ENCODE assay signal across 9 cellular contexts in genomic region chr3:159804726-159805410, GRCh38. TPM values are rescaled to one million over a fixed set of nuclear protein-coding genes. Genes with fewer than 3 reads are reported as not detected.
A peak's percentile ranks its signal among the peaks of the same experiment; 100 is the strongest.
DNase-seq lines count a peak whose midpoint lies in the region; ATAC-seq and TF ChIP-seq lines count a peak whose summit lies in the region.
"Had no signal": no experiment of that assay in that cellular context is flagged by ENCODE, and none has a peak within 500 bp of the region (broad histone marks: within the 10 kb centered on the region; RNA-seq: fewer than 3 reads in every experiment).

No MANE protein-coding gene starts in this region.

- WGBS in gastroesophageal sphincter (ENCODE audit: low coverage in 1 of 2), 2 donors: 5 to 16% methylated on average over 2 to 4 of the region's 5 CpGs

- no peak overlapping the region for H2AFZ ChIP-seq in parathyroid adenoma

- no peak for TF ChIP-seq EP300 in gastroesophageal sphincter (IDR thresholded peaks at IDR 0.05)

- H3K9me3 Mint-ChIP-seq in activated CD4-positive, alpha-beta memory T cell treated with anti-CD3 and anti-CD28 coated beads for 36 hours: no peaks in the 10 kb centered on the region
- H3K9me3 Mint-ChIP-seq: activated naive CD4-positive, alpha-beta T cell treated with anti-CD3 and anti-CD28 coated beads, Interleukin-2, amount 50 U/mL, for 24 hours had no signal

- H3K4me3 Mint-ChIP-seq in activated CD4-positive, alpha-beta memory T cell treated with anti-CD3 and anti-CD28 coated beads for 36 hours: no peak overlapping the region
- H3K4me3 Mint-ChIP-seq: activated naive CD4-positive, alpha-beta T cell treated with anti-CD3 and anti-CD28 coated beads, Interleukin-2, amount 50 U/mL, for 24 hours had no signal

- POLR2A ChIA-PET in activated CD4-positive, alpha-beta memory T cell treated with anti-CD3 and anti-CD28 coated beads for 36 hours (lab: Charles Lee): no interaction called here

- no peak overlapping the region for H3K27ac Mint-ChIP-seq in activated CD4-positive, alpha-beta memory T cell treated with anti-CD3 and anti-CD28 coated beads for 36 hours
- H3K27ac Mint-ChIP-seq: activated naive CD4-positive, alpha-beta T cell treated with anti-CD3 and anti-CD28 coated beads, Interleukin-2, amount 50 U/mL, for 24 hours had no signal

- peaks cover 29 to 87% (median 30%) of the 10 kb centered on the region in 3 donors for H3K4me1 ChIP-seq in gastroesophageal sphincter
- no peaks in the 10 kb centered on the region for H3K4me1 ChIP-seq in parathyroid adenoma

- H3K79me2 ChIP-seq in parathyroid adenoma: no peaks in the 10 kb centered on the region

- H3K36me3 ChIP-seq in gastroesophageal sphincter (no peaks in the 10 kb centered on the region), parathyroid adenoma (ENCODE audit: control insufficient read depth, insufficient read depth, low read length) (no peaks in the 10 kb centered on the region)

- ATAC-seq in GM19328 (IDR thresholded peaks at IDR 0.05; ENCODE audit: unreplicated experiment) (peak; percentile 92), HG03159 (IDR thresholded peaks at IDR 0.05; ENCODE audit: unreplicated experiment) (peak; percentile 95), gastroesophageal sphincter (peak; percentile 91)

- H3K9ac ChIP-seq in parathyroid adenoma: no peak overlapping the region

- CTCF ChIA-PET in activated CD4-positive, alpha-beta memory T cell treated with anti-CD3 and anti-CD28 coated beads for 36 hours (lab: Charles Lee): interaction anchor here (0.9 to 2.0 kb wide), 4 partner anchors 23 to 959 kb away, joined by 3 to 6 read pairs (median 4); no protein-coding TSS in a partner anchor

- peaks cover 2% of the 10 kb centered on the region for H3K27me3 Mint-ChIP-seq in activated CD4-positive, alpha-beta memory T cell treated with anti-CD3 and anti-CD28 coated beads for 36 hours

- peak overlapping the region; percentile 72 to 100 (median 76) for H3K27ac ChIP-seq in gastroesophageal sphincter
- no peak overlapping the region for H3K27ac ChIP-seq in parathyroid adenoma

- peak; percentile 71 to 92 (median 89) for TF ChIP-seq CTCF in gastroesophageal sphincter (IDR thresholded peaks at IDR 0.05)
- TF ChIP-seq CTCF in parathyroid adenoma (IDR thresholded peaks at IDR 0.05): peak; percentile 87

- no peaks in the 10 kb centered on the region for H3K4me1 Mint-ChIP-seq in activated CD4-positive, alpha-beta memory T cell treated with anti-CD3 and anti-CD28 coated beads for 36 hours (ENCODE audit: low read depth)
- H3K4me1 Mint-ChIP-seq: activated naive CD4-positive, alpha-beta T cell treated with anti-CD3 and anti-CD28 coated beads, Interleukin-2, amount 50 U/mL, for 24 hours had no signal

- H3K4me3 ChIP-seq in gastroesophageal sphincter: no peak overlapping the region
- H3K4me3 ChIP-seq in parathyroid adenoma (ENCODE audit: low read depth, low read length): no peak overlapping the region

- TF ChIP-seq POLR2A in gastroesophageal sphincter (IDR thresholded peaks at IDR 0.05): no peak

- DNase-seq in DMS53 (lab: John Stamatoyannopoulos, UW) (peak; percentile 89), NCI-H2171 treated with DMSO at 0.1 percent for 48 hours (lab: John Stamatoyannopoulos, UW) (peak; percentile 72), mesenteric fat pad (ENCODE audit: low spot score) (no peak)
- peak; percentile 49 for DNase-seq in activated CD4-positive, alpha-beta memory T cell treated with anti-CD3 and anti-CD28 coated beads for 36 hours

- no peaks in the 10 kb centered on the region for H3K9me3 ChIP-seq in gastroesophageal sphincter
- H3K9me3 ChIP-seq in parathyroid adenoma (ENCODE audit: control insufficient read depth, low read length): no peaks in the 10 kb centered on the region

- no peaks in the 10 kb centered on the region for H3K36me3 Mint-ChIP-seq in activated CD4-positive, alpha-beta memory T cell treated with anti-CD3 and anti-CD28 coated beads for 36 hours
- H3K36me3 Mint-ChIP-seq: activated naive CD4-positive, alpha-beta T cell treated with anti-CD3 and anti-CD28 coated beads, Interleukin-2, amount 50 U/mL, for 24 hours had no signal

- H3K4me2 ChIP-seq in parathyroid adenoma (ENCODE audit: low read length): no peak overlapping the region

- H3K27me3 ChIP-seq in gastroesophageal sphincter (no peaks in the 10 kb centered on the region), parathyroid adenoma (ENCODE audit: control insufficient read depth, insufficient read depth, low read length) (no peaks in the 10 kb centered on the region)

- intact Hi-C loops in activated CD4-positive, alpha-beta memory T cell treated with anti-CD3 and anti-CD28 coated beads for 36 hours (cut with micrococcal nuclease): loop anchor here (1.0 to 2.0 kb wide), 2 partner anchors 482 to 542 kb away; no protein-coding TSS in a partner anchor

RNA-seq across cellular contexts. Expression of gene SCHIP1, which starts 34.8 kb away (rescaled TPM):
- under 1 TPM in 1 of 2 experiments, not detected in 1; 0.43 TPM for total RNA-seq in activated CD4-positive, alpha-beta memory T cell treated with anti-CD3 and anti-CD28 coated beads for 36 hours
- total RNA-seq in gastroesophageal sphincter (10 to 100 TPM; 19.6 to 47.1 (median 30.2) TPM), mesenteric fat pad (11.9 TPM)
